ENCODE assay signal across 12 cellular contexts in the genomic region with DNA sequence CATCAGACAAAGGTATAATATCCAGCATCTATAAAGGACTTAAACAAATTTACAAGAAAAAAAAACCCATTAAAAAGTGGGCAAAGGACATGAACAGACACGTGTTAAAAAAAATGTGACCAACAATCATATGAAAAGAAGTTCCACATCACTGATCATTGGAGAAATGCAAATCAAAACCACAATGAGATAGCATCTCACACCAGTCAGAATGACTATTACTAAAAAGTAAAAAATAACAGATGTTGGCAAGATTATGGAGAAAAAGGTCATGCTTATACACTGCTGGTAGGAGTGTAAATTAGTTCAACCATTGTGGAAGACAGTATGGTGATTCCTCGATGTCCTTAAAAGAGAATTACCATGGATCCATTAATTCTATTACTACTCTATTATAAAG. TPM values are rescaled to one million over a fixed set of nuclear protein-coding genes. Genes with fewer than 3 reads are reported as not detected.
"Had no signal": no experiment of that assay in that cellular context is flagged by ENCODE, and none has a peak within 500 bp of the region (broad histone marks: within the 10 kb centered on the region; RNA-seq: fewer than 3 reads in every experiment).

No MANE protein-coding gene starts in this region.

RNA-seq across cellular contexts. Expression of gene ARPP21, which starts 19.1 kb away (rescaled TPM):
- total RNA-seq: left ventricle myocardium inferior; lower leg skin; mononuclear cell; naive thymus-derived CD4-positive, alpha-beta T cell; natural killer cell treated with Interleukin-12 subunit alpha and Interleukin-12 subunit beta and Interleukin-15 and Interleukin-18, amount 100 ng/mL, for 72 hours; ovary; progenitor cell of endocrine pancreas; thyroid gland; upper lobe of left lung; vagina had no signal
- polyA plus RNA-seq: immature natural killer cell; lung; naive thymus-derived CD4-positive, alpha-beta T cell; ovary had no signal
